Comparison of ENCODE assay signal across 28 cellular contexts in the genomic region with DNA sequence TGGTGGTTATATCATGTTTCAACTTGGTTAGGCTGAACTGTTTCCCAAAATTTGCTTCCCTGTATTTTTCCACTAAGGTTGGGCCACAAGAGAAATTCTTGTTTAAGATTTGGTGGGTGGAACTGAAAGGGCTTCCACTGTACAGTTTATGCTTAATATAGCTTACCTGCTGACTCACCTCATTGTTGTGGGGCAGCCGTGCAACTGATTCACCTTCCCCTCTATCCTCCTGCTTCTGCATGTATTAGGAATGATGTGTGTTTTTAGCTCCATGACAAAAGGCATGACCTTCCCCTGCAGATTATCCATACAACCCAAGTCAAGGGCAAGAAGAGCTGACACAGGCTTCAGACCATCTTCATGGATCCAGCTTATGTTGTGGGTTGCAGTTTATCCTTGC.
A peak's percentile ranks its signal among the peaks of the same experiment; 100 is the strongest.
DNase-seq lines count a peak whose midpoint lies in the region; ATAC-seq, FAIRE-seq and TF ChIP-seq lines count a peak whose summit lies in the region.
"Had no signal": no experiment of that assay in that cellular context is flagged by ENCODE, and none has a peak within 500 bp of the region (broad histone marks: within the 10 kb centered on the region; RNA-seq: fewer than 3 reads in every experiment).

No MANE protein-coding gene starts in this region.

- peaks cover 0 to 15% of the 10 kb centered on the region in 2 experiments; a peak in 2 of 4 replicates for H3K4me1 ChIP-seq in HCT116 (ENCODE audit: control insufficient read depth in 1 of 2, insufficient read depth in 2 of 2, low read length in 2 of 2)
- H3K4me1 ChIP-seq: A549 had no signal

- RAD21 ChIA-PET in HCT116 (lab: Charles Lee; ENCODE audit: low non-redundant PET in 1 of 2, low total read pairs in 2 of 2, uncharacterized antibody in 2 of 2, unreplicated experiment in 2 of 2), result no interaction called here

- intact Hi-C loops in HCT116 (cut with micrococcal nuclease), result no loop called here

- no TSS peak for BruUV-seq in HCT116 (replicated peaks; lab: Mats Ljungman, UMichigan)

- no peaks in the 10 kb centered on the region for H3K9me3 Mint-ChIP-seq in activated naive CD8-positive, alpha-beta T cell treated with anti-CD3 and anti-CD28 coated beads for 36 hours
- H3K9me3 Mint-ChIP-seq: T-helper 1 cell treated with Interleukin-12 subunit alpha and Interleukin-12 subunit beta and Interleukin-4 antibody, amounts not matched to agents 30 μg/mL and 1 μg/mL, for 36 hours had no signal

- DNase-seq in HCT116 (ENCODE audit: low read depth, low spot score), result no peak
- peak; percentile 58 for DNase-seq in M059J (ENCODE audit: low read depth)
- peak; percentile 88 for DNase-seq in bronchial epithelial cell (ENCODE audit: low read depth)
- peak; percentile 79 for DNase-seq in kidney tubule cell (ENCODE audit: low spot score)
- DNase-seq in NCI-H2171 (lab: John Stamatoyannopoulos, UW), result no peak
- DNase-seq in islet precursor cell, result no peak
- DNase-seq in kidney glomerular epithelial cell (lab: John Stamatoyannopoulos, UW), result no peak
- DNase-seq in activated naive CD8-positive, alpha-beta T cell treated with anti-CD3 and anti-CD28 coated beads for 36 hours, result no peak
- DNase-seq: DMS79 treated with DMSO at 0.1 percent for 48 hours; Kasumi-1; MM.1S; NCI-H1048; NCI-H1436; NCI-H187 treated with DMSO at 0.1 percent for 48 hours; NCI-H2107; NCI-H2227 treated with DMSO at 0.1 percent for 48 hours; NCI-H510A; NK-92 treated with Interleukin-12 subunit alpha and Interleukin-12 subunit beta, amount 100 ng/mL, for 24 hours; SHP77 had no signal

- POLR2A ChIA-PET in HCT116 (lab: Charles Lee), result no interaction called here

- no peak for TF ChIP-seq RAD21 in HCT116 (IDR thresholded peaks at IDR 0.05; ENCODE audit: low read depth)

- H4K20me1 ChIP-seq in HCT116 (ENCODE audit: insufficient read depth), result no peaks in the 10 kb centered on the region

- ATAC-seq in HCT116, result peak; percentile 36; the same call in 1 of the 2 replicates
- ATAC-seq: A549 had no signal

- peak; percentile 47 for FAIRE-seq in bronchial epithelial cell (lab: Jason Lieb, UNC)
- FAIRE-seq: A549, GM12892, GM18507, GM19239, RCC 7860 had no signal

- H3K27me3 Mint-ChIP-seq in activated naive CD8-positive, alpha-beta T cell treated with anti-CD3 and anti-CD28 coated beads for 36 hours, result no peaks in the 10 kb centered on the region
- H3K27me3 Mint-ChIP-seq: B cell had no signal

- no peak overlapping the region for H3K4me3 Mint-ChIP-seq in activated naive CD8-positive, alpha-beta T cell treated with anti-CD3 and anti-CD28 coated beads for 36 hours
- H3K4me3 Mint-ChIP-seq: B cell; CD14-positive monocyte; T-helper 1 cell treated with Interleukin-12 subunit alpha and Interleukin-12 subunit beta and Interleukin-4 antibody, amounts not matched to agents 30 μg/mL and 1 μg/mL, for 36 hours had no signal

- H3K4me1 Mint-ChIP-seq in activated naive CD8-positive, alpha-beta T cell treated with anti-CD3 and anti-CD28 coated beads for 36 hours, result no peaks in the 10 kb centered on the region
- H3K4me1 Mint-ChIP-seq: B cell, CD14-positive monocyte had no signal

- H3K36me3 Mint-ChIP-seq in activated naive CD8-positive, alpha-beta T cell treated with anti-CD3 and anti-CD28 coated beads for 36 hours, result no peaks in the 10 kb centered on the region
- H3K36me3 Mint-ChIP-seq: CD14-positive monocyte had no signal

- CTCF ChIA-PET in HCT116 (lab: Charles Lee), result no interaction called here

- H3K9me3 ChIP-seq in HCT116 (ENCODE audit: control insufficient read depth in 1 of 2, insufficient read depth in 1 of 2, low read depth in 1 of 2, low read length in 2 of 2), result no peaks in the 10 kb centered on the region
- H3K9me3 ChIP-seq: A549 had no signal

- TF ChIP-seq POLR2A in HCT116 (IDR thresholded peaks at IDR 0.05; ENCODE audit: borderline replicate concordance, extremely low read depth, insufficient read depth, insufficient read length), result no peak

- no peak overlapping the region for H3K9ac ChIP-seq in HCT116 (ENCODE audit: low read length)

- H3K9me2 ChIP-seq in HCT116 (ENCODE audit: insufficient read depth), result no peaks in the 10 kb centered on the region

- no peak overlapping the region for H3K27ac Mint-ChIP-seq in activated naive CD8-positive, alpha-beta T cell treated with anti-CD3 and anti-CD28 coated beads for 36 hours
- H3K27ac Mint-ChIP-seq: B cell; CD14-positive monocyte; T-helper 1 cell treated with Interleukin-12 subunit alpha and Interleukin-12 subunit beta and Interleukin-4 antibody, amounts not matched to agents 30 μg/mL and 1 μg/mL, for 36 hours had no signal

- peak overlapping the region; percentile 71 for H2AFZ ChIP-seq in HCT116 (ENCODE audit: low read depth, low read length, poor library complexity, severe bottlenecking)

- no peak for TF ChIP-seq CTCF in HCT116 (IDR thresholded peaks at IDR 0.05 in 2 of 3, conservative IDR thresholded peaks at IDR 0.05 in 1 of 3; ENCODE audit: borderline replicate concordance in 1 of 3, insufficient read depth in 1 of 3, low read depth in 2 of 3, low read length in 2 of 3)
- TF ChIP-seq CTCF in bronchial epithelial cell (IDR thresholded peaks at IDR 0.05; ENCODE audit: insufficient read depth, low read length, severe bottlenecking), result no peak

- H3K36me3 ChIP-seq in HCT116 (ENCODE audit: control insufficient read depth in 1 of 2, insufficient read depth in 2 of 2, low read length in 2 of 2) (no peaks in the 10 kb centered on the region), bronchial epithelial cell (ENCODE audit: control insufficient read depth, insufficient read depth, low read length) (no peaks in the 10 kb centered on the region)

- H3K79me2 ChIP-seq in HCT116 (ENCODE audit: insufficient read depth, low read length), result no peaks in the 10 kb centered on the region

- H3K27me3 ChIP-seq in HCT116 (ENCODE audit: insufficient read depth, low read length), result no peaks in the 10 kb centered on the region
- no peaks in the 10 kb centered on the region for H3K27me3 ChIP-seq in bronchial epithelial cell (ENCODE audit: control insufficient read depth, insufficient read depth, low read length)

- H3K4me3 ChIP-seq in HCT116 (replicated peaks in 1 of 2; ENCODE audit: low read depth in 1 of 2, low read length in 2 of 2) (no peak overlapping the region), bronchial epithelial cell (ENCODE audit: low read depth, low read length) (no peak overlapping the region)
- H3K4me3 ChIP-seq: A549 had no signal

- peak overlapping the region; percentile 25; the same call in 1 of the 2 replicates for H3K4me2 ChIP-seq in HCT116 (ENCODE audit: low read length)
- H3K4me2 ChIP-seq: A549 had no signal

- no peak overlapping the region for H3K27ac ChIP-seq in HCT116 (ENCODE audit: low read depth, low read length)
- H3K27ac ChIP-seq: A549, HL-60 had no signal

TF ChIP-seq in HCT116, 20 proteins besides CTCF, POLR2A, EP300 and RAD21 (continues in another document):
- no peak for TF ChIP-seq ATF3 (IDR thresholded peaks at IDR 0.05)
- no peak for TF ChIP-seq FOSL1 (IDR thresholded peaks at IDR 0.05; ENCODE audit: low read depth)
- no peak for TF ChIP-seq EZH2phosphoT487 (IDR thresholded peaks at IDR 0.05; ENCODE audit: borderline replicate concordance)
- no peak for TF ChIP-seq CBX3 (IDR thresholded peaks at IDR 0.05; ENCODE audit: low read depth)
- TF ChIP-seq JUND (IDR thresholded peaks at IDR 0.05), result no peak
- no peak for TF ChIP-seq CEBPB (IDR thresholded peaks at IDR 0.05; ENCODE audit: low read depth)
- no peak for TF ChIP-seq SP1 (IDR thresholded peaks at IDR 0.05; ENCODE audit: low read depth)
- TF ChIP-seq, protein P1, sequence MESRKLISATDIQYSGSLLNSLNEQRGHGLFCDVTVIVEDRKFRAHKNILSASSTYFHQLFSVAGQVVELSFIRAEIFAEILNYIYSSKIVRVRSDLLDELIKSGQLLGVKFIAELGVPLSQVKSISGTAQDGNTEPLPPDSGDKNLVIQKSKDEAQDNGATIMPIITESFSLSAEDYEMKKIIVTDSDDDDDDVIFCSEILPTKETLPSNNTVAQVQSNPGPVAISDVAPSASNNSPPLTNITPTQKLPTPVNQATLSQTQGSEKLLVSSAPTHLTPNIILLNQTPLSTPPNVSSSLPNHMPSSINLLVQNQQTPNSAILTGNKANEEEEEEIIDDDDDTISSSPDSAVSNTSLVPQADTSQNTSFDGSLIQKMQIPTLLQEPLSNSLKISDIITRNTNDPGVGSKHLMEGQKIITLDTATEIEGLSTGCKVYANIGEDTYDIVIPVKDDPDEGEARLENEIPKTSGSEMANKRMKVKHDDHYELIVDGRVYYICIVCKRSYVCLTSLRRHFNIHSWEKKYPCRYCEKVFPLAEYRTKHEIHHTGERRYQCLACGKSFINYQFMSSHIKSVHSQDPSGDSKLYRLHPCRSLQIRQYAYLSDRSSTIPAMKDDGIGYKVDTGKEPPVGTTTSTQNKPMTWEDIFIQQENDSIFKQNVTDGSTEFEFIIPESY (IDR thresholded peaks at IDR 0.05; ENCODE audit: extremely low read depth, insufficient replicate concordance, low read length), result no peak
- TF ChIP-seq, protein P2, sequence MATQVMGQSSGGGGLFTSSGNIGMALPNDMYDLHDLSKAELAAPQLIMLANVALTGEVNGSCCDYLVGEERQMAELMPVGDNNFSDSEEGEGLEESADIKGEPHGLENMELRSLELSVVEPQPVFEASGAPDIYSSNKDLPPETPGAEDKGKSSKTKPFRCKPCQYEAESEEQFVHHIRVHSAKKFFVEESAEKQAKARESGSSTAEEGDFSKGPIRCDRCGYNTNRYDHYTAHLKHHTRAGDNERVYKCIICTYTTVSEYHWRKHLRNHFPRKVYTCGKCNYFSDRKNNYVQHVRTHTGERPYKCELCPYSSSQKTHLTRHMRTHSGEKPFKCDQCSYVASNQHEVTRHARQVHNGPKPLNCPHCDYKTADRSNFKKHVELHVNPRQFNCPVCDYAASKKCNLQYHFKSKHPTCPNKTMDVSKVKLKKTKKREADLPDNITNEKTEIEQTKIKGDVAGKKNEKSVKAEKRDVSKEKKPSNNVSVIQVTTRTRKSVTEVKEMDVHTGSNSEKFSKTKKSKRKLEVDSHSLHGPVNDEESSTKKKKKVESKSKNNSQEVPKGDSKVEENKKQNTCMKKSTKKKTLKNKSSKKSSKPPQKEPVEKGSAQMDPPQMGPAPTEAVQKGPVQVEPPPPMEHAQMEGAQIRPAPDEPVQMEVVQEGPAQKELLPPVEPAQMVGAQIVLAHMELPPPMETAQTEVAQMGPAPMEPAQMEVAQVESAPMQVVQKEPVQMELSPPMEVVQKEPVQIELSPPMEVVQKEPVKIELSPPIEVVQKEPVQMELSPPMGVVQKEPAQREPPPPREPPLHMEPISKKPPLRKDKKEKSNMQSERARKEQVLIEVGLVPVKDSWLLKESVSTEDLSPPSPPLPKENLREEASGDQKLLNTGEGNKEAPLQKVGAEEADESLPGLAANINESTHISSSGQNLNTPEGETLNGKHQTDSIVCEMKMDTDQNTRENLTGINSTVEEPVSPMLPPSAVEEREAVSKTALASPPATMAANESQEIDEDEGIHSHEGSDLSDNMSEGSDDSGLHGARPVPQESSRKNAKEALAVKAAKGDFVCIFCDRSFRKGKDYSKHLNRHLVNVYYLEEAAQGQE (IDR thresholded peaks at IDR 0.05; ENCODE audit: low read depth), result no peak

Comparison
In these comparisons a context has a peak if more than half of its experiments do, and no peak if none do; other contexts are left out.
1. DNase-seq: peak in M059J (single experiment), bronchial epithelial cell (single experiment) and kidney tubule cell (single experiment); none in HCT116 (single experiment), NCI-H2171 (single experiment), islet precursor cell (single experiment), kidney glomerular epithelial cell (single experiment) and activated naive CD8-positive, alpha-beta T cell treated with anti-CD3 and anti-CD28 coated beads for 36 hours (single experiment).